Comparison of ENCODE assay signal across 7 cellular contexts in the genomic region with DNA sequence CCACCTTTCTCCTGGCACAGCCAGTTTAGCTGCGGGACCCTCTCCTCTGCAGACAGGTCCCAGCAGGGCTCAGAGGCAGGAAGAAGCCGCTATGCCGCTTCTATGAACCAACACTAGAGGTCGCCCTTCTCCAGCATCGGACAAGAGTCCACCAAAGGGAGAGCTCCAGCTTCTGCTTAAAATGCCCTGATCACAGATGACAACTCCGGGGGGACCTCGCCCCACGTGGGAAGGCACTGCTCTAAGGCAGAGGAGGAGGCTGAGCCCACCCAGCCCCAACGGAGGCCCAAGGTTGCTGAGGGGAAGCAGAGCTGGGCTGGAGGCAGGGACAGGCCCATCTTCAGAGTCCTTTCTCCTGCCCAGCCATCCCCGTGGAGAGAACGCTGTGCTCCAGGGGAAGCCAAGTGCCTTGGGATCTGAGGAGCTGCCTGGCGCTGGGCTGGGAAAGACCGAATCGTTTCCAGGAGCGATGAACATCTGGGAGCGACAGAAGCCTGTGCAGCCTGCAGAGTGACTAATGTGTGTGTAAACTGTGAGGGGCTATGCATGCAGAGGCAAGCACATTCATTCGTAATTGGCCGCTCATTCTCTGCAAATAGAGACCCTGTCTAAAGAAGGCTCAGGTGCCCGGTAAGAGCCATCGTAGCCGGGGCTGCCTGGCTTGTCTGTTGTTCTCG.
A peak's percentile ranks its signal among the peaks of the same experiment; 100 is the strongest.
DNase-seq lines count a peak whose midpoint lies in the region; ATAC-seq lines count a peak whose summit lies in the region.

No MANE protein-coding gene starts in this region.

- H3K36me3 ChIP-seq in endocrine pancreas (ENCODE audit: control insufficient read depth, insufficient read depth, low read length) (no peaks in the 10 kb centered on the region), mucosa of rectum (ENCODE audit: control insufficient read depth in 2 of 2, insufficient read depth in 2 of 2, low read length in 2 of 2) (peaks cover 2 to 9% of the 10 kb centered on the region in 2 donors)

- H3K4me3 ChIP-seq in endocrine pancreas (ENCODE audit: control insufficient read depth, insufficient read depth, low read length) (peak overlapping the region; percentile 15), mucosa of rectum (ENCODE audit: low read length in 2 of 2) (peak overlapping the region; percentile 4 to 42)

- H3K27me3 ChIP-seq in endocrine pancreas (ENCODE audit: control insufficient read depth, insufficient read depth, low read length), result no peaks in the 10 kb centered on the region
- no peaks in the 10 kb centered on the region for H3K27me3 ChIP-seq in mucosa of rectum (ENCODE audit: control insufficient read depth in 2 of 2, insufficient read depth in 2 of 2, low read length in 2 of 2)

- peak; percentile 88 for ATAC-seq in GM19023 (IDR thresholded peaks at IDR 0.05; ENCODE audit: unreplicated experiment)
- peak; percentile 71 for ATAC-seq in HG03565 (IDR thresholded peaks at IDR 0.05; ENCODE audit: unreplicated experiment)

- peak; percentile 77 to 84 for DNase-seq in activated CD4-positive, alpha-beta T cell treated with anti-CD3 and anti-CD28 coated beads, Interleukin-2, amount 50 U/mL, for 48 hours
- peak; percentile 82 for DNase-seq in stimulated activated CD8-positive, alpha-beta memory T cell treated with anti-CD3 and anti-CD28 coated beads, Interleukin-4, amount 100 ng/mL, for 48 hours
- DNase-seq in NCI-H187 (lab: John Stamatoyannopoulos, UW), result no peak

- H3K4me1 ChIP-seq in endocrine pancreas (ENCODE audit: control insufficient read depth, insufficient read depth, low read length) (no peaks in the 10 kb centered on the region), mucosa of rectum (ENCODE audit: control insufficient read depth in 2 of 2, insufficient read depth in 2 of 2, low read length in 2 of 2) (peaks cover 27 to 28% of the 10 kb centered on the region in 2 donors)

- H3K9ac ChIP-seq in endocrine pancreas (ENCODE audit: control insufficient read depth, insufficient read depth, low read length) (peak overlapping the region; percentile 32), mucosa of rectum (ENCODE audit: low read depth in 1 of 2, low read length in 2 of 2) (peak overlapping the region in 1 of 2 donors; percentile 36)

- peak overlapping the region in 1 of 2 donors; percentile 59 for H3K27ac ChIP-seq in mucosa of rectum (ENCODE audit: low read depth in 2 of 2, low read length in 2 of 2)

- H3K9me3 ChIP-seq in endocrine pancreas (ENCODE audit: control insufficient read depth, low read length), result no peaks in the 10 kb centered on the region
- H3K9me3 ChIP-seq in mucosa of rectum (ENCODE audit: control insufficient read depth in 2 of 2, low read length in 2 of 2), result no peaks in the 10 kb centered on the region

Comparison
In these comparisons a context has a peak if more than half of its experiments do, and no peak if none do; other contexts are left out.
1. DNase-seq: peak in activated CD4-positive, alpha-beta T cell treated with anti-CD3 and anti-CD28 coated beads, Interleukin-2, amount 50 U/mL, for 48 hours (2 of 2) and stimulated activated CD8-positive, alpha-beta memory T cell treated with anti-CD3 and anti-CD28 coated beads, Interleukin-4, amount 100 ng/mL, for 48 hours (single experiment); none in NCI-H187 (0 of 2).